Comparison of ENCODE assay signal across 24 cellular contexts in genomic region chr16:60091479-60091878, GRCh38.
"Had no signal": no experiment of that assay in that cellular context is flagged by ENCODE, and none has a peak within 500 bp of the region (broad histone marks: within the 10 kb centered on the region; RNA-seq: fewer than 3 reads in every experiment).

No MANE protein-coding gene starts in this region.

- DNase-seq: activated CD4-positive, alpha-beta memory T cell treated with anti-CD3 and anti-CD28 coated beads, Interleukin-2, amount 10 ng/mL, durations not matched to agents 7 days and 5 days; activated CD4-positive, alpha-beta T cell treated with anti-CD3 and anti-CD28 coated beads for 36 hours; activated CD4-positive, alpha-beta T cell treated with anti-CD3 and anti-CD28 coated beads, Interleukin-2, amount 10 ng/mL, durations not matched to agents 24 days and 14 days; activated CD4-positive, alpha-beta T cell treated with anti-CD3 and anti-CD28 coated beads, Interleukin-2, amount 50 U/mL, for 4 hours; activated CD4-positive, CD25-positive, alpha-beta regulatory T cell; activated CD4-positive, CD25-positive, alpha-beta regulatory T cell treated with anti-CD3 and anti-CD28 coated beads, Interleukin-2, amount 50 U/mL, for 72 hours; activated CD8-positive, alpha-beta memory T cell treated with anti-CD3 and anti-CD28 coated beads, Interleukin-2, amount 50 U/mL, for 48 hours; activated gamma-delta T cell treated with Interleukin-2 at 50 U/mL for 16 hours; activated naive CD4-positive, alpha-beta T cell treated with anti-CD3 and anti-CD28 coated beads, Interleukin-2, amount 50 U/mL, for 16 hours; activated naive CD4-positive, alpha-beta T cell treated with Interleukin-2 at 50 U/mL for 16 hours; activated T-cell treated with anti-CD3 and anti-CD28 coated beads for 4 hours; activated T-cell treated with anti-CD3 and anti-CD28 coated beads, Interleukin-2, amount 50 U/mL, for 24 hours; activated T-cell treated with anti-CD3 and anti-CD28 coated beads, Interleukin-2, amount 50 U/mL, for 72 hours; amniotic stem cell; anterior cingulate cortex; caudate nucleus; cortex of kidney; effector CD8-positive, alpha-beta T cell; foreskin fibroblast; glutamatergic neuron; heart right ventricle; T-helper 2 cell had no signal

- H3K27me3 ChIP-seq: heart right ventricle, hepatocyte had no signal

- H3K4me3 ChIP-seq: heart right ventricle, hepatocyte had no signal

- H3K27ac ChIP-seq: heart right ventricle, hepatocyte had no signal

- ATAC-seq: activated CD4-positive, alpha-beta T cell treated with anti-CD3 and anti-CD28 coated beads for 36 hours; activated T-cell treated with anti-CD3 and anti-CD28 coated beads, Interleukin-2, amount 50 U/mL, for 72 hours; esophagus mucosa; heart right ventricle had no signal

- H3K4me1 ChIP-seq: heart right ventricle had no signal

- H3K36me3 ChIP-seq: heart right ventricle had no signal
